In the genomic region with DNA sequence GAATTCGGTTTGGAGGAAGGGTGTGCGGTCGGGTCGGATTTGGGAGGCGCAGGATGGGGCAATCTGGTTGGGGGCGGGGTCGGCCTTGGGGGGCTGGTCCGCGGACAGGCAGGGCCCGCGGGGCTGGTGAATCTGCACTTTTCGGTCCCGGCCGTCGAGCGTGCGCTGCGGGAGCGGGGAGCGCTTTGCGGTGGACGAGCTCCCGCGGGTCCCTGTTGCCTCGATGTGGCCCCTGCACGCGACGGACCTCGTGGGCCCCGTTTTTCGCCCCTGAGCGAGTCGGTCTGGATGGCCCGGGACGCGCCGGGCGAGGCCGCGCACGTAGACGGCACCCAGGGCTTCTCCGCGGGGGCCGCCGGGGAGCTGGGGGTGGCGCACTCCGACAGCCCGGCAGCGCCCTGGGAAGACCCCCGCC, we compare ENCODE assay signal across 8 cellular contexts. TPM values are rescaled to one million over a fixed set of nuclear protein-coding genes. Genes with fewer than 3 reads are reported as not detected.
A peak's percentile ranks its signal among the peaks of the same experiment; 100 is the strongest.
DNase-seq lines count a peak whose midpoint lies in the region; ATAC-seq, FAIRE-seq and TF ChIP-seq lines count a peak whose summit lies in the region.

No MANE protein-coding gene starts in this region.

- H2AK5ac ChIP-seq in IMR-90 (ENCODE audit: low read depth, low read length), result peak overlapping the region; percentile 66

- no peak overlapping the region for H4K5ac ChIP-seq in IMR-90 (ENCODE audit: low read depth, low read length)

- peak overlapping the region; percentile 88 for H3K27ac Mint-ChIP-seq in activated CD8-positive, alpha-beta T cell treated with anti-CD3 and anti-CD28 coated beads, Interleukin-2, amount 10 ng/mL, durations not matched to agents 7 days and 5 days

- H3K9ac ChIP-seq in IMR-90 (ENCODE audit: low read depth, low read length), result peak overlapping the region; percentile 96

- peak overlapping the region; percentile 41 for H3K56ac ChIP-seq in IMR-90 (ENCODE audit: extremely low read depth, insufficient read depth, low read length)

- peaks cover 7 to 41% of the 10 kb centered on the region in 2 experiments for H3K79me1 ChIP-seq in IMR-90 (ENCODE audit: low read depth in 1 of 2, low read length in 2 of 2)

- no peak overlapping the region; the same call in 1 of the 2 replicates for H3K18ac ChIP-seq in IMR-90 (ENCODE audit: low read depth, low read length)

- in situ Hi-C loops in IMR-90 (cut with MboI; ENCODE audit: low sequenced_read_pairs), result loop anchor here (10.0 kb wide), 1 partner anchor 345 kb away; no protein-coding TSS in a partner anchor

- H3K36me3 ChIP-seq in IMR-90 (ENCODE audit: control insufficient read depth, insufficient read depth, low read length) (peaks cover 25% of the 10 kb centered on the region), pancreas (peaks cover 0 to 13% (median 5%) of the 10 kb centered on the region in 3 donors)

- H3K23ac ChIP-seq in IMR-90 (ENCODE audit: low read depth, low read length), result peak overlapping the region; percentile 75

- H3K27me3 Mint-ChIP-seq in activated CD8-positive, alpha-beta T cell treated with anti-CD3 and anti-CD28 coated beads, Interleukin-2, amount 10 ng/mL, durations not matched to agents 7 days and 5 days (ENCODE audit: low read depth), result no peaks in the 10 kb centered on the region

- H2AFZ ChIP-seq in IMR-90 (replicated peaks; ENCODE audit: low read length, poor library complexity), result peak overlapping the region; percentile 70

- H2AK9ac ChIP-seq in IMR-90 (replicated peaks; ENCODE audit: low read depth, low read length, poor library complexity), result peak overlapping the region; percentile 95

- H2BK15ac ChIP-seq in IMR-90 (ENCODE audit: low read depth, low read length), result no peak overlapping the region

- peaks cover 50% of the 10 kb centered on the region for H3K4me1 Mint-ChIP-seq in activated CD8-positive, alpha-beta T cell treated with anti-CD3 and anti-CD28 coated beads, Interleukin-2, amount 10 ng/mL, durations not matched to agents 7 days and 5 days (ENCODE audit: low read depth)

- peaks cover 59% of the 10 kb centered on the region for H4K20me1 ChIP-seq in IMR-90 (ENCODE audit: insufficient read depth, low read length)

- peak overlapping the region; percentile 92 for H3K14ac ChIP-seq in IMR-90 (replicated peaks; ENCODE audit: low read depth, low read length)

- no peaks in the 10 kb centered on the region for H3K9me3 Mint-ChIP-seq in activated CD8-positive, alpha-beta T cell treated with anti-CD3 and anti-CD28 coated beads, Interleukin-2, amount 10 ng/mL, durations not matched to agents 7 days and 5 days (ENCODE audit: insufficient read depth)

- POLR2A ChIA-PET in IMR-90 (lab: Charles Lee; ENCODE audit: unreplicated experiment), result interaction anchor here (0.5 to 1.0 kb wide), 4 partner anchors 11 to 115 kb away, joined by 4 to 7 read pairs (median 4); a partner anchor contains a TSS
- POLR2A ChIA-PET in activated CD8-positive, alpha-beta T cell treated with anti-CD3 and anti-CD28 coated beads, Interleukin-2, amount 10 ng/mL, durations not matched to agents 7 days and 5 days (lab: Charles Lee), result interaction anchor here (0.6 to 2.9 kb wide), 21 partner anchors 9 to 352 kb away, joined by 3 to 30 read pairs (median 5); a partner anchor contains a TSS

- peaks cover 39% of the 10 kb centered on the region for H3K36me3 Mint-ChIP-seq in activated CD8-positive, alpha-beta T cell treated with anti-CD3 and anti-CD28 coated beads, Interleukin-2, amount 10 ng/mL, durations not matched to agents 7 days and 5 days (ENCODE audit: low read depth)

- intact Hi-C loops in IMR-90 (cut with micrococcal nuclease), result loop anchor here (5.0 kb wide), 1 partner anchor 113 kb away; no protein-coding TSS in a partner anchor
- intact Hi-C loops in pancreas (cut with DNase I), result loop anchor here in 1 of 3 donors (5.0 kb wide), 1 partner anchor 33 kb away; a partner anchor contains a TSS

- TF ChIP-seq CTCF in IMR-90 (conservative IDR thresholded peaks at IDR 0.05; ENCODE audit: low read depth, low read length), result no peak
- TF ChIP-seq CTCF in fibroblast of the aortic adventitia (IDR thresholded peaks at IDR 0.05; ENCODE audit: insufficient read depth, low read length), result no peak
- no peak for TF ChIP-seq CTCF in pancreas (IDR thresholded peaks at IDR 0.05)

- H2BK120ac ChIP-seq in IMR-90 (ENCODE audit: low read depth, low read length), result no peak overlapping the region

- TF ChIP-seq POLR2A in IMR-90 (IDR thresholded peaks at IDR 0.05; ENCODE audit: low read depth, low read length), result no peak

- H2BK20ac ChIP-seq in IMR-90 (ENCODE audit: low read depth, low read length), result no peak overlapping the region

- no peaks in the 10 kb centered on the region for H3K9me3 ChIP-seq in IMR-90 (ENCODE audit: control insufficient read depth, insufficient read depth, low read length)
- no peaks in the 10 kb centered on the region for H3K9me3 ChIP-seq in pancreas

- H3K27me3 ChIP-seq in IMR-90 (ENCODE audit: control insufficient read depth, insufficient read depth, low read length), result no peaks in the 10 kb centered on the region
- no peaks in the 10 kb centered on the region for H3K27me3 ChIP-seq in pancreas

- peaks cover 15% of the 10 kb centered on the region for H3K4me1 ChIP-seq in IMR-90 (ENCODE audit: control insufficient read depth, insufficient read depth, low read length)
- H3K4me1 ChIP-seq in pancreas, result peaks cover 8 to 27% (median 20%) of the 10 kb centered on the region in 3 donors

- no peak for TF ChIP-seq RAD21 in IMR-90 (IDR thresholded peaks at IDR 0.05; ENCODE audit: low read length)

- DNase-seq in IMR-90 (no peak), fibroblast of the aortic adventitia (ENCODE audit: low read depth) (no peak), pancreas (peak; percentile 60 to 88 (median 72)), Kasumi-1 (lab: John Stamatoyannopoulos, UW) (no peak), SIG-M5 treated with dmso at 0.1 percent for 504 hours (lab: John Stamatoyannopoulos, UW; ENCODE audit: unreplicated experiment) (no peak), NCI-H146 treated with DMSO at 0.1 percent for 48 hours (lab: John Stamatoyannopoulos, UW; ENCODE audit: unreplicated experiment) (no peak), mucosa of gallbladder (ENCODE audit: low spot score) (no peak)
- DNase-seq in activated CD8-positive, alpha-beta T cell treated with anti-CD3 and anti-CD28 coated beads, Interleukin-2, amount 10 ng/mL, durations not matched to agents 7 days and 5 days, result peak; percentile 59

- no peaks in the 10 kb centered on the region; the same call in 1 of the 2 replicates for H3K9me1 ChIP-seq in IMR-90 (ENCODE audit: insufficient read depth, low read length)

- peak overlapping the region in 1 of 2 experiments; percentile 5; a peak in 2 of 4 replicates for H4K8ac ChIP-seq in IMR-90 (ENCODE audit: low read depth in 2 of 2, low read length in 2 of 2)

- peak overlapping the region; percentile 90 for H3K27ac ChIP-seq in IMR-90 (ENCODE audit: insufficient read depth, low read length)
- H3K27ac ChIP-seq in pancreas, result peak overlapping the region; percentile 97 to 100 (median 98)

- no peak for FAIRE-seq in pancreas (lab: Jason Lieb, UNC)

- H4K91ac ChIP-seq in IMR-90 (ENCODE audit: insufficient read depth, low read depth, low read length), result peak overlapping the region; percentile 44

- no TSS peak for BruUV-seq in IMR-90 (replicated peaks; lab: Mats Ljungman, UMichigan)

- H3K4me3 ChIP-seq in IMR-90 (ENCODE audit: insufficient read depth, low read depth, low read length) (peak overlapping the region; percentile 71), fibroblast of the aortic adventitia (ENCODE audit: low read depth, low read length) (peak overlapping the region; percentile 95), pancreas (peak overlapping the region; percentile 82 to 99 (median 98))

- 0% methylated on average over 39 of the region's 51 CpGs; no CpG with 5 or more reads in 1 of the 2 experiments for WGBS in IMR-90 (ENCODE audit: extremely low coverage in 2 of 2, insufficient read length in 1 of 2), 2 experiments
- WGBS in pancreas, 2 donors, result 0% methylated on average over 47 to 51 of the region's 51 CpGs

- CTCF ChIA-PET in IMR-90 (lab: Yijun Ruan, JAX), result no interaction called here
- CTCF ChIA-PET in activated CD8-positive, alpha-beta T cell treated with anti-CD3 and anti-CD28 coated beads, Interleukin-2, amount 10 ng/mL, durations not matched to agents 7 days and 5 days (lab: Charles Lee), result interaction anchor here (0.9 to 1.8 kb wide), 2 partner anchors 29 to 158 kb away, joined by 3 to 5 read pairs; no protein-coding TSS in a partner anchor

- H3K4me3 Mint-ChIP-seq in activated CD8-positive, alpha-beta T cell treated with anti-CD3 and anti-CD28 coated beads, Interleukin-2, amount 10 ng/mL, durations not matched to agents 7 days and 5 days, result peak overlapping the region; percentile 88

- H3K4ac ChIP-seq in IMR-90 (ENCODE audit: low read depth, low read length), result peak overlapping the region; percentile 89

- dilution Hi-C loops in IMR-90 (cut with HindIII; ENCODE audit: low sequenced_read_pairs, unreplicated experiment), result no loop called here

- H2BK5ac ChIP-seq in IMR-90 (ENCODE audit: low read depth, low read length, poor library complexity, severe bottlenecking), result peak overlapping the region; percentile 67

- ATAC-seq in IMR-90 (ENCODE audit: low read depth) (no peak), pancreas (peak; percentile 13 to 25 (median 22))
- no peak for ATAC-seq in activated CD8-positive, alpha-beta T cell treated with anti-CD3 and anti-CD28 coated beads, Interleukin-2, amount 10 ng/mL, durations not matched to agents 7 days and 5 days

- 0 out of 2 replicates have a peak overlapping the region, but pooled peaks have one; percentile 22 for H3K4me2 ChIP-seq in IMR-90 (ENCODE audit: low read depth, low read length)

RNA-seq across cellular contexts. Expression of a gene that starts 11.8 kb away (rescaled TPM):
- under 0.01 TPM in 1 of 2 replicates, not detected in the other for total RNA-seq in IMR-90 (2012; rRNA removed)
- 0.09 and 0.19 TPM in 2 replicates for polyA plus RNA-seq in IMR-90 (2012; rRNA removed)
- 0.09 and 0.15 TPM in 2 replicates for polyA plus RNA-seq in IMR-90 (2012; cell fraction: cytosol; rRNA removed)
- polyA plus RNA-seq in IMR-90 (2012; cell fraction: nucleus; rRNA removed; ENCODE audit: low replicate concordance), result 0.14 TPM in 1 of 2 replicates, not detected in the other
- under 1 TPM; 0.16 to 0.34 TPM for total RNA-seq in activated CD8-positive, alpha-beta T cell treated with anti-CD3 and anti-CD28 coated beads, Interleukin-2, amount 10 ng/mL, durations not matched to agents 7 days and 5 days
- not detected in 2 replicates for total RNA-seq in fibroblast of the aortic adventitia (ENCODE audit: low replicate concordance)
- under 1 TPM in 4 of 6 donors, not detected in 2; 0.13 to 0.81 (median 0.35) TPM for total RNA-seq in pancreas
- polyA plus RNA-seq in pancreas, result under 1 TPM; 0.04 to 0.07 TPM
- total RNA-seq in mucosa of gallbladder, result 1.0 TPM

RNA-seq across cellular contexts. Expression of a gene that starts 13.9 kb away (rescaled TPM):
- total RNA-seq in IMR-90 (2012; rRNA removed) (not detected in 2 replicates), fibroblast of the aortic adventitia (ENCODE audit: low replicate concordance) (0.27 and 0.74 TPM in 2 replicates), pancreas (1 to 10 TPM in 1 of 6 donors, under 1 TPM in 3, not detected in 2; 0.29 to 1.1 (median 0.80) TPM), mucosa of gallbladder (0.17 TPM)
- polyA plus RNA-seq in IMR-90 (2012; rRNA removed) (not detected in 2 replicates), pancreas (1 to 10 TPM; 3.2 to 4.0 TPM)
- 0.07 and 0.18 TPM in 2 replicates for polyA plus RNA-seq in IMR-90 (2012; cell fraction: cytosol; rRNA removed)
- polyA plus RNA-seq in IMR-90 (2012; cell fraction: nucleus; rRNA removed; ENCODE audit: low replicate concordance), result 0.62 and 0.78 TPM in 2 replicates
- total RNA-seq in activated CD8-positive, alpha-beta T cell treated with anti-CD3 and anti-CD28 coated beads, Interleukin-2, amount 10 ng/mL, durations not matched to agents 7 days and 5 days, result not detected

RNA-seq across cellular contexts. Expression of a gene that starts 21.0 kb away (rescaled TPM):
- total RNA-seq in IMR-90 (2012; rRNA removed) (under 0.01 TPM in 1 of 2 replicates, not detected in the other), fibroblast of the aortic adventitia (ENCODE audit: low replicate concordance) (0.81 and 1.8 TPM in 2 replicates), pancreas (1 to 10 TPM; 1.4 to 4.1 (median 1.7) TPM), mucosa of gallbladder (5.1 TPM)
- polyA plus RNA-seq in IMR-90 (2012; rRNA removed) (0.86 and 1.5 TPM in 2 replicates), pancreas (1 to 10 TPM; 8.9 to 9.5 TPM)
- 0.06 and 0.22 TPM in 2 replicates for polyA plus RNA-seq in IMR-90 (2012; cell fraction: cytosol; rRNA removed)
- 9.1 and 40.5 TPM in 2 replicates for polyA plus RNA-seq in IMR-90 (2012; cell fraction: nucleus; rRNA removed; ENCODE audit: low replicate concordance)
- 10 to 100 TPM; 10.3 to 12.1 TPM for total RNA-seq in activated CD8-positive, alpha-beta T cell treated with anti-CD3 and anti-CD28 coated beads, Interleukin-2, amount 10 ng/mL, durations not matched to agents 7 days and 5 days

RNA-seq across cellular contexts. Expression of a gene that starts 33.5 kb away (rescaled TPM):
- 4.8 and 7.5 TPM in 2 replicates for total RNA-seq in IMR-90 (2012; rRNA removed)
- 29.8 and 34.5 TPM in 2 replicates for polyA plus RNA-seq in IMR-90 (2012; rRNA removed)
- polyA plus RNA-seq in IMR-90 (2012; cell fraction: cytosol; rRNA removed), result 18.6 and 34.5 TPM in 2 replicates
- polyA plus RNA-seq in IMR-90 (2012; cell fraction: nucleus; rRNA removed; ENCODE audit: low replicate concordance), result 82.8 and 174 TPM in 2 replicates
- 100 to 1,000 TPM; 157 to 163 TPM for total RNA-seq in activated CD8-positive, alpha-beta T cell treated with anti-CD3 and anti-CD28 coated beads, Interleukin-2, amount 10 ng/mL, durations not matched to agents 7 days and 5 days
- 11.9 and 29.6 TPM in 2 replicates for total RNA-seq in fibroblast of the aortic adventitia (ENCODE audit: low replicate concordance)
- 10 to 100 TPM; 25.0 to 36.1 (median 29.6) TPM for total RNA-seq in pancreas
- 10 to 100 TPM; 39.2 to 64.0 TPM for polyA plus RNA-seq in pancreas
- 72.8 TPM for total RNA-seq in mucosa of gallbladder

RNA-seq across cellular contexts. Expression of a gene that starts 34.0 kb away (rescaled TPM):
- total RNA-seq in IMR-90 (2012; rRNA removed) (31.7 and 33.1 TPM in 2 replicates), fibroblast of the aortic adventitia (ENCODE audit: low replicate concordance) (30.9 and 33.4 TPM in 2 replicates), pancreas (10 to 100 TPM; 34.3 to 50.8 (median 39.6) TPM), mucosa of gallbladder (126 TPM)
- polyA plus RNA-seq in IMR-90 (2012; rRNA removed) (62.8 and 69.8 TPM in 2 replicates), pancreas (100 to 1,000 TPM in 1 of 2 donors, 10 to 100 TPM in 1; 90.8 to 101 TPM)
- 88.7 and 101 TPM in 2 replicates for polyA plus RNA-seq in IMR-90 (2012; cell fraction: cytosol; rRNA removed)
- polyA plus RNA-seq in IMR-90 (2012; cell fraction: nucleus; rRNA removed; ENCODE audit: low replicate concordance), result 146 and 214 TPM in 2 replicates
- total RNA-seq in activated CD8-positive, alpha-beta T cell treated with anti-CD3 and anti-CD28 coated beads, Interleukin-2, amount 10 ng/mL, durations not matched to agents 7 days and 5 days, result 10 to 100 TPM; 78.0 to 79.9 TPM

Comparison
In these comparisons a context has a peak if more than half of its experiments do, and no peak if none do; other contexts are left out.
1. ATAC-seq: peak in pancreas (4 of 4); none in IMR-90 (single experiment) and activated CD8-positive, alpha-beta T cell treated with anti-CD3 and anti-CD28 coated beads, Interleukin-2, amount 10 ng/mL, durations not matched to agents 7 days and 5 days (single experiment).
2. DNase-seq: peak in activated CD8-positive, alpha-beta T cell treated with anti-CD3 and anti-CD28 coated beads, Interleukin-2, amount 10 ng/mL, durations not matched to agents 7 days and 5 days (single experiment) and pancreas (6 of 6); none in IMR-90 (single experiment), fibroblast of the aortic adventitia (single experiment), Kasumi-1 (0 of 2), SIG-M5 treated with dmso at 0.1 percent for 504 hours (single experiment), NCI-H146 treated with DMSO at 0.1 percent for 48 hours (single experiment) and mucosa of gallbladder (single experiment).
3. Peak in every context shown above with its lines, with median percentiles within 50 percentile points of each other: H3K4me3 ChIP-seq.